Comparison of ENCODE assay signal across 27 cellular contexts in the genomic region with DNA sequence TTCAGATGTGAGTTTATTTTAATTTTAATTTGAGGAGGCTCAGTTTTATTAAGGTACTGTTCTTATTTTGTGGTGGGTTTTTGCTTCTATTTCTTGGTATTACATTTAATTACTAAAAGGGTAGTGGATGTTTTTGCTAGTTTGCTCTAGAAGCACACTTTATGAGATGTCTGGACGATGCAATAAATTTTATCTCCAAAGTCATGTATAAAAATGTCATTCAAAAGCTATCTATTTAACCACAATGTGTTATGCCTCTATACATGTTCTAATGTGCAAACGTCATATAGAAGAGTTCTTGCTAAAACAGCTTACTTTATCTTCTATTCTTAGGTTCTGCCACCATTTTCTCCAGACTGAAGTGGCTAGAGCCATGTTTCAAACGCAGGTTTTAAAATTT. TPM values are rescaled to one million over a fixed set of nuclear protein-coding genes. Genes with fewer than 3 reads are reported as not detected.
"Had no signal": no experiment of that assay in that cellular context is flagged by ENCODE, and none has a peak within 500 bp of the region (broad histone marks: within the 10 kb centered on the region; RNA-seq: fewer than 3 reads in every experiment).

No MANE protein-coding gene starts in this region.

- H3K4me3 Mint-ChIP-seq: immature natural killer cell; nephron; neural crest cell; stimulated activated effector memory CD8-positive, alpha-beta T cell treated with anti-CD3 and anti-CD28 coated beads, Interleukin-12 subunit alpha, Interleukin-12 subunit beta, amount 100 ng/mL, for 72 hours; stimulated activated naive CD8-positive, alpha-beta T cell treated with anti-CD3 and anti-CD28 coated beads, Interleukin-15, Interleukin-2, amounts not matched to agents 100 ng/mL and 50 ng/mL, for 24 hours had no signal

- H3K9me3 Mint-ChIP-seq: immature natural killer cell; stimulated activated effector memory CD8-positive, alpha-beta T cell treated with anti-CD3 and anti-CD28 coated beads, Interleukin-12 subunit alpha, Interleukin-12 subunit beta, amount 100 ng/mL, for 72 hours; stimulated activated naive CD8-positive, alpha-beta T cell treated with anti-CD3 and anti-CD28 coated beads, Interleukin-15, Interleukin-2, amounts not matched to agents 100 ng/mL and 50 ng/mL, for 24 hours had no signal

- H3K27ac ChIP-seq: left lung, lower lobe of right lung, pancreas, prostate gland, skin epidermis, spleen, suprapubic skin, thoracic aorta, tibial artery, upper lobe of right lung had no signal

- H3K4me1 ChIP-seq: prostate gland, upper lobe of right lung had no signal

- H3K36me3 ChIP-seq: prostate gland had no signal

- H3K4me1 Mint-ChIP-seq: neural crest cell had no signal

- H3K27me3 ChIP-seq: left lung, pancreas, spleen, suprapubic skin, tibial artery, upper lobe of right lung had no signal

- DNase-seq: immature natural killer cell; kidney; left colon; left lung; lower lobe of right lung; mammary epithelial cell; mesenchymal stem cell; naive thymus-derived CD8-positive, alpha-beta T cell; nucleus accumbens; pancreas; posterior cingulate gyrus; retina; right cardiac atrium; spleen; stimulated activated CD4-positive, alpha-beta T cell treated with anti-CD3 and anti-CD28 coated beads, Interleukin-4, amount 100 ng/mL, for 24 hours; stimulated activated naive CD4-positive, alpha-beta T cell; tibial artery; trophoblast cell; upper lobe of right lung had no signal

- H3K9me3 ChIP-seq: left lung, lower lobe of right lung, pancreas, prostate gland, spleen, suprapubic skin, thoracic aorta, tibial artery, upper lobe of right lung had no signal

- H3K27ac Mint-ChIP-seq: immature natural killer cell; naive thymus-derived CD8-positive, alpha-beta T cell; nephron; stimulated activated effector memory CD8-positive, alpha-beta T cell treated with anti-CD3 and anti-CD28 coated beads, Interleukin-12 subunit alpha, Interleukin-12 subunit beta, amount 100 ng/mL, for 72 hours; stimulated activated naive CD8-positive, alpha-beta T cell treated with anti-CD3 and anti-CD28 coated beads, Interleukin-15, Interleukin-2, amounts not matched to agents 100 ng/mL and 50 ng/mL, for 24 hours had no signal

- H3K27me3 Mint-ChIP-seq: naive thymus-derived CD8-positive, alpha-beta T cell; stimulated activated naive CD8-positive, alpha-beta T cell treated with anti-CD3 and anti-CD28 coated beads, Interleukin-15, Interleukin-2, amounts not matched to agents 100 ng/mL and 50 ng/mL, for 24 hours had no signal

- H3K4me3 ChIP-seq: left lung, lower lobe of right lung, pancreas, prostate gland, skin epidermis, spleen, suprapubic skin, thoracic aorta, tibial artery, upper lobe of right lung had no signal

RNA-seq across cellular contexts. Expression of a gene that starts 35.8 kb away (rescaled TPM):
- total RNA-seq: neural crest cell, suprapubic skin had no signal
- polyA plus RNA-seq: immature natural killer cell; naive thymus-derived CD8-positive, alpha-beta T cell had no signal
